3 cellular contexts compared by ENCODE assay signal in genomic region chr4:2073808-2074481, GRCh38.
A peak's percentile ranks its signal among the peaks of the same experiment; 100 is the strongest.
TF ChIP-seq lines count a peak whose summit lies in the region.

No MANE protein-coding gene starts in this region.

TF ChIP-seq in SK-N-SH, 30 proteins besides CTCF, POLR2A, EP300 and RAD21:
- TF ChIP-seq FOXJ3 (CRISPR knock-in tag; IDR thresholded peaks at IDR 0.05) = no peak
- no peak for TF ChIP-seq FOSL2 (IDR thresholded peaks at IDR 0.05; ENCODE audit: borderline replicate concordance, low read depth)
- no peak for TF ChIP-seq MEF2A (IDR thresholded peaks at IDR 0.05; ENCODE audit: borderline replicate concordance, low read depth)
- no peak for TF ChIP-seq EZH2phosphoT487 (IDR thresholded peaks at IDR 0.05; ENCODE audit: borderline replicate concordance, low read depth)
- no peak for TF ChIP-seq TAF1 (IDR thresholded peaks at IDR 0.05; ENCODE audit: borderline replicate concordance, low read depth, low read length)
TF ChIP-seq in SK-N-SH: peak in this region for 0.

TF ChIP-seq in SK-N-SH treated with all-trans-retinoic acid at 6 μM for 48 hours, 23 proteins besides CTCF, POLR2A, EP300 and RAD21:
- TF ChIP-seq POU6F1 (CRISPR knock-in tag; IDR thresholded peaks at IDR 0.05; ENCODE audit: borderline replicate concordance, low read depth) (no peak), OSR1 (CRISPR knock-in tag; IDR thresholded peaks at IDR 0.05) (no peak), ZNF8 (CRISPR knock-in tag; IDR thresholded peaks at IDR 0.05) (no peak), SNAI2 (CRISPR knock-in tag; IDR thresholded peaks at IDR 0.05) (no peak), PPARA (CRISPR knock-in tag; IDR thresholded peaks at IDR 0.05; ENCODE audit: borderline replicate concordance) (no peak), BACH2 (CRISPR knock-in tag; IDR thresholded peaks at IDR 0.05; ENCODE audit: borderline replicate concordance) (no peak), ESRRG (CRISPR knock-in tag; IDR thresholded peaks at IDR 0.05) (no peak), GLIS3 (CRISPR knock-in tag; IDR thresholded peaks at IDR 0.05) (no peak), TCF4 (CRISPR knock-in tag; IDR thresholded peaks at IDR 0.05; ENCODE audit: borderline replicate concordance) (no peak), PATZ1 (CRISPR knock-in tag; IDR thresholded peaks at IDR 0.05; ENCODE audit: borderline replicate concordance) (no peak), ZNF70 (CRISPR knock-in tag; IDR thresholded peaks at IDR 0.05) (no peak), ISL1 (CRISPR knock-in tag; IDR thresholded peaks at IDR 0.05) (no peak), CSDC2 (CRISPR knock-in tag; IDR thresholded peaks at IDR 0.05) (no peak), ZC3H10 (CRISPR knock-in tag; IDR thresholded peaks at IDR 0.05) (no peak), ARNTL (CRISPR knock-in tag; IDR thresholded peaks at IDR 0.05; ENCODE audit: borderline replicate concordance, low read depth) (no peak), ZNF565 (CRISPR knock-in tag; conservative IDR thresholded peaks at IDR 0.05; ENCODE audit: low read depth) (no peak), TSHZ2 (CRISPR knock-in tag; IDR thresholded peaks at IDR 0.05) (no peak), RARB (CRISPR knock-in tag; IDR thresholded peaks at IDR 0.05) (no peak), CSRNP3 (CRISPR knock-in tag; IDR thresholded peaks at IDR 0.05) (no peak), TOX (CRISPR knock-in tag; IDR thresholded peaks at IDR 0.05; ENCODE audit: borderline replicate concordance) (no peak)

TF ChIP-seq in HepG2, 621 proteins besides CTCF, POLR2A, EP300 and RAD21:
- TF ChIP-seq HNRNPL (IDR thresholded peaks at IDR 0.05; ENCODE audit: low read depth, low read length) (0 out of 2 replicates have a peak, but pooled peaks have one; percentile 56), PAX8 (CRISPR knock-in tag; IDR thresholded peaks at IDR 0.05; ENCODE audit: borderline replicate concordance) (no peak), TBX2 (CRISPR knock-in tag; IDR thresholded peaks at IDR 0.05; ENCODE audit: borderline replicate concordance) (0 out of 2 replicates have a peak, but pooled peaks have one; percentile 11), ZNF768 (CRISPR knock-in tag; IDR thresholded peaks at IDR 0.05) (0 out of 2 replicates have a peak, but pooled peaks have one; percentile 41), ZNF263 (CRISPR knock-in tag; IDR thresholded peaks at IDR 0.05) (0 out of 2 replicates have a peak, but pooled peaks have one; percentile 40), ZBTB33 (CRISPR knock-in tag; IDR thresholded peaks at IDR 0.05) (peak; percentile 77), ZNF564 (CRISPR knock-in tag; IDR thresholded peaks at IDR 0.05) (no peak), BRD4 (CRISPR knock-in tag; IDR thresholded peaks at IDR 0.05) (0 out of 2 replicates have a peak, but pooled peaks have one; percentile 40), FOXP4 (CRISPR knock-in tag; IDR thresholded peaks at IDR 0.05) (no peak), RBFOX2 (IDR thresholded peaks at IDR 0.05; ENCODE audit: low read depth, low read length) (peak; percentile 30; the same call in 1 of the 2 replicates), ZFY (CRISPR knock-in tag; IDR thresholded peaks at IDR 0.05) (0 out of 2 replicates have a peak, but pooled peaks have one; percentile 18), PTBP1 (IDR thresholded peaks at IDR 0.05; ENCODE audit: low read depth, low read length, poor library complexity, severe bottlenecking) (no peak)
